In genomic region chr3:50617096-50617791, GRCh38 we compare ENCODE assay signal across 1 cellular context.
TF ChIP-seq lines count a peak whose summit lies in the region.

MAPKAPK3 (plus strand) TSS chr3:50617151; CDS start chr3:50617566, 415 bp downstream.

TF ChIP-seq in HepG2, 621 proteins besides CTCF, POLR2A, EP300 and RAD21 (continued from another document and continues in another):
- TF ChIP-seq ZNF687 (CRISPR knock-in tag; IDR thresholded peaks at IDR 0.05) = peak; percentile 82
- TF ChIP-seq, protein P1, sequence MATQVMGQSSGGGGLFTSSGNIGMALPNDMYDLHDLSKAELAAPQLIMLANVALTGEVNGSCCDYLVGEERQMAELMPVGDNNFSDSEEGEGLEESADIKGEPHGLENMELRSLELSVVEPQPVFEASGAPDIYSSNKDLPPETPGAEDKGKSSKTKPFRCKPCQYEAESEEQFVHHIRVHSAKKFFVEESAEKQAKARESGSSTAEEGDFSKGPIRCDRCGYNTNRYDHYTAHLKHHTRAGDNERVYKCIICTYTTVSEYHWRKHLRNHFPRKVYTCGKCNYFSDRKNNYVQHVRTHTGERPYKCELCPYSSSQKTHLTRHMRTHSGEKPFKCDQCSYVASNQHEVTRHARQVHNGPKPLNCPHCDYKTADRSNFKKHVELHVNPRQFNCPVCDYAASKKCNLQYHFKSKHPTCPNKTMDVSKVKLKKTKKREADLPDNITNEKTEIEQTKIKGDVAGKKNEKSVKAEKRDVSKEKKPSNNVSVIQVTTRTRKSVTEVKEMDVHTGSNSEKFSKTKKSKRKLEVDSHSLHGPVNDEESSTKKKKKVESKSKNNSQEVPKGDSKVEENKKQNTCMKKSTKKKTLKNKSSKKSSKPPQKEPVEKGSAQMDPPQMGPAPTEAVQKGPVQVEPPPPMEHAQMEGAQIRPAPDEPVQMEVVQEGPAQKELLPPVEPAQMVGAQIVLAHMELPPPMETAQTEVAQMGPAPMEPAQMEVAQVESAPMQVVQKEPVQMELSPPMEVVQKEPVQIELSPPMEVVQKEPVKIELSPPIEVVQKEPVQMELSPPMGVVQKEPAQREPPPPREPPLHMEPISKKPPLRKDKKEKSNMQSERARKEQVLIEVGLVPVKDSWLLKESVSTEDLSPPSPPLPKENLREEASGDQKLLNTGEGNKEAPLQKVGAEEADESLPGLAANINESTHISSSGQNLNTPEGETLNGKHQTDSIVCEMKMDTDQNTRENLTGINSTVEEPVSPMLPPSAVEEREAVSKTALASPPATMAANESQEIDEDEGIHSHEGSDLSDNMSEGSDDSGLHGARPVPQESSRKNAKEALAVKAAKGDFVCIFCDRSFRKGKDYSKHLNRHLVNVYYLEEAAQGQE (IDR thresholded peaks at IDR 0.05; ENCODE audit: borderline replicate concordance in 1 of 2, low read depth in 1 of 2, low read length in 2 of 2) = no peak
- TF ChIP-seq, protein P2, sequence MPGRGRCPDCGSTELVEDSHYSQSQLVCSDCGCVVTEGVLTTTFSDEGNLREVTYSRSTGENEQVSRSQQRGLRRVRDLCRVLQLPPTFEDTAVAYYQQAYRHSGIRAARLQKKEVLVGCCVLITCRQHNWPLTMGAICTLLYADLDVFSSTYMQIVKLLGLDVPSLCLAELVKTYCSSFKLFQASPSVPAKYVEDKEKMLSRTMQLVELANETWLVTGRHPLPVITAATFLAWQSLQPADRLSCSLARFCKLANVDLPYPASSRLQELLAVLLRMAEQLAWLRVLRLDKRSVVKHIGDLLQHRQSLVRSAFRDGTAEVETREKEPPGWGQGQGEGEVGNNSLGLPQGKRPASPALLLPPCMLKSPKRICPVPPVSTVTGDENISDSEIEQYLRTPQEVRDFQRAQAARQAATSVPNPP (CRISPR knock-in tag; IDR thresholded peaks at IDR 0.05) = no peak
- no peak for TF ChIP-seq ZNF564 (CRISPR knock-in tag; IDR thresholded peaks at IDR 0.05)
- peak; percentile 85; the same call in 1 of the 2 replicates for TF ChIP-seq ZFP90 (CRISPR knock-in tag; IDR thresholded peaks at IDR 0.05; ENCODE audit: borderline replicate concordance)
- no peak for TF ChIP-seq ZNF557 (CRISPR knock-in tag; IDR thresholded peaks at IDR 0.05)
- peak; percentile 26; the same call in 1 of the 2 replicates for TF ChIP-seq AHR (CRISPR knock-in tag; IDR thresholded peaks at IDR 0.05)
- 0 out of 2 replicates have a peak, but pooled peaks have one; percentile 20 for TF ChIP-seq ZNF670 (CRISPR knock-in tag; IDR thresholded peaks at IDR 0.05; ENCODE audit: borderline replicate concordance)
- no peak for TF ChIP-seq ATRX (CRISPR knock-in tag; IDR thresholded peaks at IDR 0.05; ENCODE audit: borderline replicate concordance)
- peak; percentile 58; the same call in 1 of the 2 replicates for TF ChIP-seq ZNF724P (CRISPR knock-in tag; IDR thresholded peaks at IDR 0.05; ENCODE audit: borderline replicate concordance)
- TF ChIP-seq ZNF879 (CRISPR knock-in tag; IDR thresholded peaks at IDR 0.05) = no peak
- no peak for TF ChIP-seq ZNF224 (CRISPR knock-in tag; IDR thresholded peaks at IDR 0.05)
- peak; percentile 28; the same call in 1 of the 2 replicates for TF ChIP-seq HOXD1 (CRISPR knock-in tag; IDR thresholded peaks at IDR 0.05)
- TF ChIP-seq ZBTB14 (CRISPR knock-in tag; IDR thresholded peaks at IDR 0.05) = 0 out of 2 replicates have a peak, but pooled peaks have one; percentile 32
- 0 out of 2 replicates have a peak, but pooled peaks have one; percentile 31 for TF ChIP-seq SALL2 (CRISPR knock-in tag; IDR thresholded peaks at IDR 0.05)
- TF ChIP-seq FOXK1 (CRISPR knock-in tag; IDR thresholded peaks at IDR 0.05; ENCODE audit: borderline replicate concordance, low read depth) = no peak
- peak; percentile 52 for TF ChIP-seq POLR2AphosphoS5 (IDR thresholded peaks at IDR 0.05; ENCODE audit: low read depth, low read length)
- no peak for TF ChIP-seq MIXL1 (CRISPR knock-in tag; IDR thresholded peaks at IDR 0.05)
- TF ChIP-seq THAP11 (CRISPR knock-in tag; IDR thresholded peaks at IDR 0.05) = peak; percentile 18; the same call in 1 of the 2 replicates
- no peak for TF ChIP-seq FIP1L1 (IDR thresholded peaks at IDR 0.05; ENCODE audit: borderline replicate concordance, insufficient read depth, low read depth, low read length)
- no peak for TF ChIP-seq ZMYM3 (CRISPR knock-in tag; IDR thresholded peaks at IDR 0.05)
- TF ChIP-seq, protein P3, sequence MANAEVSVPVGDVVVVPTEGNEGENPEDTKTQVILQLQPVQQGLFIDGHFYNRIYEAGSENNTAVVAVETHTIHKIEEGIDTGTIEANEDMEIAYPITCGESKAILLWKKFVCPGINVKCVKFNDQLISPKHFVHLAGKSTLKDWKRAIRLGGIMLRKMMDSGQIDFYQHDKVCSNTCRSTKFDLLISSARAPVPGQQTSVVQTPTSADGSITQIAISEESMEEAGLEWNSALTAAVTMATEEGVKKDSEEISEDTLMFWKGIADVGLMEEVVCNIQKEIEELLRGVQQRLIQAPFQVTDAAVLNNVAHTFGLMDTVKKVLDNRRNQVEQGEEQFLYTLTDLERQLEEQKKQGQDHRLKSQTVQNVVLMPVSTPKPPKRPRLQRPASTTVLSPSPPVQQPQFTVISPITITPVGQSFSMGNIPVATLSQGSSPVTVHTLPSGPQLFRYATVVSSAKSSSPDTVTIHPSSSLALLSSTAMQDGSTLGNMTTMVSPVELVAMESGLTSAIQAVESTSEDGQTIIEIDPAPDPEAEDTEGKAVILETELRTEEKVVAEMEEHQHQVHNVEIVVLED (CRISPR knock-in tag; IDR thresholded peaks at IDR 0.05; ENCODE audit: borderline replicate concordance) = no peak; the same call in 1 of the 2 replicates
- TF ChIP-seq CBX1 (IDR thresholded peaks at IDR 0.05; ENCODE audit: low read depth) = no peak
- 0 out of 2 replicates have a peak, but pooled peaks have one; percentile 56 for TF ChIP-seq ZNF556 (CRISPR knock-in tag; IDR thresholded peaks at IDR 0.05; ENCODE audit: borderline replicate concordance)
- TF ChIP-seq POLR2G (IDR thresholded peaks at IDR 0.05; ENCODE audit: low read depth, low read length) = peak; percentile 62
- TF ChIP-seq SRSF1 (optimal IDR thresholded peaks at IDR 0.05; ENCODE audit: low read depth, low read length) = peak; percentile 50
- TF ChIP-seq ELF1 (CRISPR knock-in tag; IDR thresholded peaks at IDR 0.05) = no peak
- 0 out of 2 replicates have a peak, but pooled peaks have one; percentile 46 for TF ChIP-seq ZNF136 (CRISPR knock-in tag; IDR thresholded peaks at IDR 0.05; ENCODE audit: low read depth)
- TF ChIP-seq, protein P4, sequence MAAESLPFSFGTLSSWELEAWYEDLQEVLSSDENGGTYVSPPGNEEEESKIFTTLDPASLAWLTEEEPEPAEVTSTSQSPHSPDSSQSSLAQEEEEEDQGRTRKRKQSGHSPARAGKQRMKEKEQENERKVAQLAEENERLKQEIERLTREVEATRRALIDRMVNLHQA (CRISPR knock-in tag; IDR thresholded peaks at IDR 0.05) = no peak
- TF ChIP-seq ZFX (CRISPR knock-in tag; IDR thresholded peaks at IDR 0.05; ENCODE audit: low read depth) = peak; percentile 71
- TF ChIP-seq, protein P5, sequence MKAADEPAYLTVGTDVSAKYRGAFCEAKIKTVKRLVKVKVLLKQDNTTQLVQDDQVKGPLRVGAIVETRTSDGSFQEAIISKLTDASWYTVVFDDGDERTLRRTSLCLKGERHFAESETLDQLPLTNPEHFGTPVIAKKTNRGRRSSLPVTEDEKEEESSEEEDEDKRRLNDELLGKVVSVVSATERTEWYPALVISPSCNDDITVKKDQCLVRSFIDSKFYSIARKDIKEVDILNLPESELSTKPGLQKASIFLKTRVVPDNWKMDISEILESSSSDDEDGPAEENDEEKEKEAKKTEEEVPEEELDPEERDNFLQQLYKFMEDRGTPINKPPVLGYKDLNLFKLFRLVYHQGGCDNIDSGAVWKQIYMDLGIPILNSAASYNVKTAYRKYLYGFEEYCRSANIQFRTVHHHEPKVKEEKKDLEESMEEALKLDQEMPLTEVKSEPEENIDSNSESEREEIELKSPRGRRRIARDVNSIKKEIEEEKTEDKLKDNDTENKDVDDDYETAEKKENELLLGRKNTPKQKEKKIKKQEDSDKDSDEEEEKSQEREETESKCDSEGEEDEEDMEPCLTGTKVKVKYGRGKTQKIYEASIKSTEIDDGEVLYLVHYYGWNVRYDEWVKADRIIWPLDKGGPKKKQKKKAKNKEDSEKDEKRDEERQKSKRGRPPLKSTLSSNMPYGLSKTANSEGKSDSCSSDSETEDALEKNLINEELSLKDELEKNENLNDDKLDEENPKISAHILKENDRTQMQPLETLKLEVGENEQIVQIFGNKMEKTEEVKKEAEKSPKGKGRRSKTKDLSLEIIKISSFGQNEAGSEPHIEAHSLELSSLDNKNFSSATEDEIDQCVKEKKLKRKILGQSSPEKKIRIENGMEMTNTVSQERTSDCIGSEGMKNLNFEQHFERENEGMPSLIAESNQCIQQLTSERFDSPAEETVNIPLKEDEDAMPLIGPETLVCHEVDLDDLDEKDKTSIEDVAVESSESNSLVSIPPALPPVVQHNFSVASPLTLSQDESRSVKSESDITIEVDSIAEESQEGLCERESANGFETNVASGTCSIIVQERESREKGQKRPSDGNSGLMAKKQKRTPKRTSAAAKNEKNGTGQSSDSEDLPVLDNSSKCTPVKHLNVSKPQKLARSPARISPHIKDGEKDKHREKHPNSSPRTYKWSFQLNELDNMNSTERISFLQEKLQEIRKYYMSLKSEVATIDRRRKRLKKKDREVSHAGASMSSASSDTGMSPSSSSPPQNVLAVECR (CRISPR knock-in tag; IDR thresholded peaks at IDR 0.05; ENCODE audit: borderline replicate concordance) = peak; percentile 63; the same call in 1 of the 2 replicates
- no peak for TF ChIP-seq EED (CRISPR knock-in tag; IDR thresholded peaks at IDR 0.05)
- TF ChIP-seq RXRA (CRISPR knock-in tag; IDR thresholded peaks at IDR 0.05) = peak; percentile 35; the same call in 1 of the 2 replicates
- TF ChIP-seq PHF8 (CRISPR knock-in tag; IDR thresholded peaks at IDR 0.05) = peak; percentile 67
- no peak for TF ChIP-seq POGZ (CRISPR knock-in tag; IDR thresholded peaks at IDR 0.05)
- TF ChIP-seq, protein P6, sequence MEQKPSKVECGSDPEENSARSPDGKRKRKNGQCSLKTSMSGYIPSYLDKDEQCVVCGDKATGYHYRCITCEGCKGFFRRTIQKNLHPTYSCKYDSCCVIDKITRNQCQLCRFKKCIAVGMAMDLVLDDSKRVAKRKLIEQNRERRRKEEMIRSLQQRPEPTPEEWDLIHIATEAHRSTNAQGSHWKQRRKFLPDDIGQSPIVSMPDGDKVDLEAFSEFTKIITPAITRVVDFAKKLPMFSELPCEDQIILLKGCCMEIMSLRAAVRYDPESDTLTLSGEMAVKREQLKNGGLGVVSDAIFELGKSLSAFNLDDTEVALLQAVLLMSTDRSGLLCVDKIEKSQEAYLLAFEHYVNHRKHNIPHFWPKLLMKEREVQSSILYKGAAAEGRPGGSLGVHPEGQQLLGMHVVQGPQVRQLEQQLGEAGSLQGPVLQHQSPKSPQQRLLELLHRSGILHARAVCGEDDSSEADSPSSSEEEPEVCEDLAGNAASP (CRISPR knock-in tag; IDR thresholded peaks at IDR 0.05; ENCODE audit: borderline replicate concordance) = no peak
- TF ChIP-seq KDM5B (CRISPR knock-in tag; IDR thresholded peaks at IDR 0.05; ENCODE audit: borderline replicate concordance) = peak; percentile 15; the same call in 1 of the 2 replicates
- peak; percentile 60; the same call in 1 of the 2 replicates for TF ChIP-seq ZNF232 (CRISPR knock-in tag; IDR thresholded peaks at IDR 0.05; ENCODE audit: borderline replicate concordance)
- no peak; the same call in 1 of the 2 replicates for TF ChIP-seq ZNF251 (CRISPR knock-in tag; IDR thresholded peaks at IDR 0.05)
- peak; percentile 19 for TF ChIP-seq MED1 (CRISPR knock-in tag; IDR thresholded peaks at IDR 0.05)
- no peak for TF ChIP-seq ZZZ3 (CRISPR knock-in tag; IDR thresholded peaks at IDR 0.05; ENCODE audit: borderline replicate concordance)
- TF ChIP-seq SMARCE1 (IDR thresholded peaks at IDR 0.05; ENCODE audit: borderline replicate concordance) = no peak
- 0 out of 2 replicates have a peak, but pooled peaks have one; percentile 25 for TF ChIP-seq ZNF331 (CRISPR knock-in tag; IDR thresholded peaks at IDR 0.05)
